Comparison of ENCODE assay signal across 10 cellular contexts in genomic region chr22:22167791-22168189, GRCh38.
DNase-seq lines count a peak whose midpoint lies in the region; ATAC-seq, FAIRE-seq and TF ChIP-seq lines count a peak whose summit lies in the region.
"Had no signal": no experiment of that assay in that cellular context is flagged by ENCODE, and none has a peak within 500 bp of the region (broad histone marks: within the 10 kb centered on the region; RNA-seq: fewer than 3 reads in every experiment).

No MANE protein-coding gene starts in this region.

- H4K20me1 ChIP-seq in SK-N-SH (ENCODE audit: insufficient read depth), result no peaks in the 10 kb centered on the region
- no peaks in the 10 kb centered on the region for H4K20me1 ChIP-seq in HepG2 (ENCODE audit: insufficient read depth, low read length)

- CTCF ChIA-PET in SK-N-SH (lab: Yijun Ruan, JAX) (interaction anchor here (1.0 to 1.5 kb wide), 3 partner anchors 9 to 23 kb away, joined by 5 to 8 read pairs (median 5); no protein-coding TSS in a partner anchor), HepG2 (lab: Yijun Ruan, JAX; ENCODE audit: low intra/inter-chr PET ratio, low total read pairs) (no interaction called here)

- no peaks in the 10 kb centered on the region for H3K9me3 Mint-ChIP-seq in stimulated activated memory B cell treated with anti-CD40 and anti-IgM and Interleukin-4, amounts not matched to agents 10 μg/mL and 1 μg/mL and 100 μg/mL, for 72 hours

- no TSS peak for BruUV-seq in HepG2 (replicated peaks; lab: Mats Ljungman, UMichigan)

- no peak for DNase-seq in SK-N-SH
- peak; percentile 97 for DNase-seq in NCI-H2171 treated with DMSO at 0.1 percent for 48 hours (lab: John Stamatoyannopoulos, UW)
- no peak for DNase-seq in HepG2 (ENCODE audit: low spot score)
- no peak for DNase-seq in effector CD8-positive, alpha-beta T cell (lab: John Stamatoyannopoulos, UW)
- no peak for DNase-seq in Right ventricle myocardium inferior (ENCODE audit: missing footprints)
- DNase-seq: AML-193; stimulated activated CD8-positive, alpha-beta memory T cell treated with anti-CD3 and anti-CD28 coated beads, Interleukin-4, amount 100 ng/mL, for 48 hours had no signal

- H3K27ac Mint-ChIP-seq in stimulated activated memory B cell treated with anti-CD40 and anti-IgM and Interleukin-4, amounts not matched to agents 10 μg/mL and 1 μg/mL and 100 μg/mL, for 72 hours, result peak overlapping the region; percentile 87

- H3K4me3 Mint-ChIP-seq in stimulated activated memory B cell treated with anti-CD40 and anti-IgM and Interleukin-4, amounts not matched to agents 10 μg/mL and 1 μg/mL and 100 μg/mL, for 72 hours, result peak overlapping the region; percentile 78

- H3F3A ChIP-seq in SK-N-SH (replicated peaks; ENCODE audit: insufficient read depth), result no peaks in the 10 kb centered on the region

- H3K36me3 Mint-ChIP-seq in stimulated activated memory B cell treated with anti-CD40 and anti-IgM and Interleukin-4, amounts not matched to agents 10 μg/mL and 1 μg/mL and 100 μg/mL, for 72 hours, result no peaks in the 10 kb centered on the region

- no peak for TF ChIP-seq POLR2A in HepG2 (IDR thresholded peaks at IDR 0.05; ENCODE audit: insufficient read depth in 1 of 2, low read depth in 2 of 2, low read length in 2 of 2)

- no peak for FAIRE-seq in HepG2 (lab: Jason Lieb, UNC)

- no peaks in the 10 kb centered on the region for H3K36me3 ChIP-seq in SK-N-SH (replicated peaks in 1 of 2; ENCODE audit: control insufficient read depth in 1 of 2, insufficient read depth in 2 of 2, low read length in 1 of 2)
- no peaks in the 10 kb centered on the region for H3K36me3 ChIP-seq in HepG2 (replicated peaks in 1 of 2; ENCODE audit: control insufficient read depth in 1 of 2, insufficient read depth in 2 of 2, low read length in 2 of 2)

- H3K9me3 ChIP-seq in SK-N-SH, result no peaks in the 10 kb centered on the region
- H3K9me3 ChIP-seq in HepG2 (ENCODE audit: low read length), result no peaks in the 10 kb centered on the region

- H2AFZ ChIP-seq in SK-N-SH (ENCODE audit: low read depth) (peak overlapping the region; percentile 84; the same call in 1 of the 2 replicates), HepG2 (ENCODE audit: low read length) (no peak overlapping the region)

- TF ChIP-seq CTCF in SK-N-SH (IDR thresholded peaks at IDR 0.05), result no peak
- TF ChIP-seq CTCF in HepG2 (CRISPR knock-in tag; IDR thresholded peaks at IDR 0.05), result no peak

- peaks cover 83% of the 10 kb centered on the region for H3K4me1 Mint-ChIP-seq in stimulated activated memory B cell treated with anti-CD40 and anti-IgM and Interleukin-4, amounts not matched to agents 10 μg/mL and 1 μg/mL and 100 μg/mL, for 72 hours

- H3K27ac ChIP-seq in SK-N-SH (ENCODE audit: low read depth in 2 of 2, low read length in 1 of 2), result no peak overlapping the region
- H3K27ac ChIP-seq in HepG2 (ENCODE audit: extremely low read length, insufficient read depth, low read length), result no peak overlapping the region

- intact Hi-C loops in HepG2 (cut with micrococcal nuclease; ENCODE audit: unreplicated experiment), result no loop called here
- intact Hi-C loops in Right ventricle myocardium inferior (cut with DNase I), result no loop called here

- POLR2A ChIA-PET in SK-N-SH (lab: Yijun Ruan, JAX) (no interaction called here), HepG2 (lab: Yijun Ruan, JAX) (no interaction called here)

- ATAC-seq in SK-N-SH treated with all-trans-retinoic acid at 6 μM for 48 hours, result no peak
- ATAC-seq in HG02678 (IDR thresholded peaks at IDR 0.05; ENCODE audit: unreplicated experiment), result peak; percentile 84
- peak; percentile 98 for ATAC-seq in stimulated activated memory B cell treated with anti-CD40 and anti-IgM and Interleukin-4, amounts not matched to agents 10 μg/mL and 1 μg/mL and 100 μg/mL, for 72 hours
- ATAC-seq in HepG2, result no peak
- no peak for ATAC-seq in Right ventricle myocardium inferior

- TF ChIP-seq EP300 in SK-N-SH (IDR thresholded peaks at IDR 0.05; ENCODE audit: borderline replicate concordance in 1 of 2, low read depth in 1 of 2, low read length in 1 of 2) (no peak), HepG2 (IDR thresholded peaks at IDR 0.05; ENCODE audit: low read depth in 2 of 2, low read length in 2 of 2) (no peak), HepG2 (CRISPR knock-in tag; IDR thresholded peaks at IDR 0.05; ENCODE audit: borderline replicate concordance) (no peak)

- no peaks in the 10 kb centered on the region for H3K27me3 Mint-ChIP-seq in stimulated activated memory B cell treated with anti-CD40 and anti-IgM and Interleukin-4, amounts not matched to agents 10 μg/mL and 1 μg/mL and 100 μg/mL, for 72 hours

- H3K79me2 ChIP-seq in SK-N-SH (ENCODE audit: insufficient read depth), result no peaks in the 10 kb centered on the region
- H3K79me2 ChIP-seq in HepG2 (ENCODE audit: insufficient read depth, low read length), result no peaks in the 10 kb centered on the region

- H3K4me2 ChIP-seq in SK-N-SH (peak overlapping the region; percentile 61), HepG2 (ENCODE audit: low read depth, low read length) (no peak overlapping the region)

- TF ChIP-seq RAD21 in SK-N-SH (IDR thresholded peaks at IDR 0.05; ENCODE audit: low read length), result no peak
- no peak for TF ChIP-seq RAD21 in HepG2 (CRISPR knock-in tag; IDR thresholded peaks at IDR 0.05)

- 7% methylated on average over 2 of the region's 2 CpGs for WGBS in SK-N-SH (ENCODE audit: low lambda C conversion rate)
- 7% methylated on average over 2 of the region's 2 CpGs for WGBS in HepG2 (ENCODE audit: low lambda C conversion rate)

- H3K4me3 ChIP-seq in SK-N-SH (ENCODE audit: low read depth in 2 of 2, low read length in 1 of 2) (peak overlapping the region; percentile 31 to 51; a peak in 2 of 4 replicates), HepG2 (replicated peaks in 1 of 3; ENCODE audit: insufficient read depth in 1 of 3, low read depth in 2 of 3, low read length in 3 of 3) (no peak overlapping the region)

- no peaks in the 10 kb centered on the region for H3K9me2 ChIP-seq in SK-N-SH

- H3K4me1 ChIP-seq in SK-N-SH (ENCODE audit: control insufficient read depth in 1 of 2, insufficient read depth in 2 of 2, low read depth in 1 of 2, low read length in 1 of 2) (no peaks in the 10 kb centered on the region; a peak in 1 of 4 replicates), HepG2 (ENCODE audit: insufficient read depth, low read length) (peaks cover 5% of the 10 kb centered on the region; the same call in 1 of the 2 replicates)

- H3K9ac ChIP-seq in SK-N-SH (no peak overlapping the region), HepG2 (ENCODE audit: insufficient read depth, low read depth, low read length) (no peak overlapping the region)

- H3K27me3 ChIP-seq in SK-N-SH (ENCODE audit: insufficient read depth) (no peaks in the 10 kb centered on the region; the same call in 1 of the 2 replicates), HepG2 (ENCODE audit: control insufficient read depth in 1 of 2, insufficient read depth in 2 of 2, low read length in 2 of 2) (peaks cover 0 to 14% of the 10 kb centered on the region in 2 experiments; a peak in 1 of 5 replicates)

- in situ Hi-C loops in HepG2 (cut with HindIII; ENCODE audit: extremely low pct_ligation_motif_present, low pct_unique_long_range_greater_than_20kb), result no loop called here

TF ChIP-seq in SK-N-SH, 30 proteins besides CTCF, POLR2A, EP300 and RAD21 (continues in another document):
- TF ChIP-seq EZH2phosphoT487 (IDR thresholded peaks at IDR 0.05; ENCODE audit: borderline replicate concordance, low read depth) (no peak), PBX3 (IDR thresholded peaks at IDR 0.05) (no peak), GATA2 (CRISPR knock-in tag; IDR thresholded peaks at IDR 0.05) (no peak), POLR2AphosphoS5 (IDR thresholded peaks at IDR 0.05; ENCODE audit: low read depth, low read length) (no peak)

TF ChIP-seq in SK-N-SH treated with all-trans-retinoic acid at 6 μM for 48 hours, 23 proteins besides CTCF, POLR2A, EP300 and RAD21 (continues in another document):
- TF ChIP-seq GLIS3 (CRISPR knock-in tag; IDR thresholded peaks at IDR 0.05), result no peak
- no peak for TF ChIP-seq OSR1 (CRISPR knock-in tag; IDR thresholded peaks at IDR 0.05)
- TF ChIP-seq CREB5 (CRISPR knock-in tag; IDR thresholded peaks at IDR 0.05; ENCODE audit: low read depth), result no peak

TF ChIP-seq in HepG2, 621 proteins besides CTCF, POLR2A, EP300 and RAD21:
- TF ChIP-seq MBNL3 (CRISPR knock-in tag; conservative IDR thresholded peaks at IDR 0.05) (no peak), JUNB (CRISPR knock-in tag; IDR thresholded peaks at IDR 0.05; ENCODE audit: borderline replicate concordance) (no peak), ZNF274 (CRISPR knock-in tag; IDR thresholded peaks at IDR 0.05) (no peak), ZC3H4 (CRISPR knock-in tag; IDR thresholded peaks at IDR 0.05; ENCODE audit: borderline replicate concordance) (no peak), JARID2 (CRISPR knock-in tag; IDR thresholded peaks at IDR 0.05; ENCODE audit: insufficient replicate concordance) (no peak)

Comparison
In these comparisons a context has a peak if more than half of its experiments do, and no peak if none do; other contexts are left out.
1. H3K4me3 ChIP-seq: peak in SK-N-SH (2 of 2); none in HepG2 (0 of 3).
2. ATAC-seq: peak in HG02678 (single experiment) and stimulated activated memory B cell treated with anti-CD40 and anti-IgM and Interleukin-4, amounts not matched to agents 10 μg/mL and 1 μg/mL and 100 μg/mL, for 72 hours (single experiment); none in SK-N-SH treated with all-trans-retinoic acid at 6 μM for 48 hours (single experiment), HepG2 (single experiment) and Right ventricle myocardium inferior (single experiment).